8 cellular contexts compared by ENCODE assay signal in genomic region chr18:55092166-55092565, GRCh38.
"Had no signal": no experiment of that assay in that cellular context is flagged by ENCODE, and none has a peak within 500 bp of the region (broad histone marks: within the 10 kb centered on the region; RNA-seq: fewer than 3 reads in every experiment).

No MANE protein-coding gene starts in this region.

- H3K4me3 ChIP-seq: GM23338, HAP-1 had no signal

- H3K27ac Mint-ChIP-seq: GM23338 had no signal

- H3K36me3 Mint-ChIP-seq: IgD-negative memory B cell had no signal

- DNase-seq: H7, KBM-7 had no signal

- ATAC-seq: GM23338, HCT116, HepG2 had no signal

- H2AFZ ChIP-seq: GM23338 had no signal

- H3K27me3 Mint-ChIP-seq: IgD-negative memory B cell had no signal

- H3K4me1 ChIP-seq: HAP-1 had no signal

- H3K4me3 Mint-ChIP-seq: GM23338, IgD-negative memory B cell had no signal

- H3K27ac ChIP-seq: HL-60 had no signal

- H3K4me2 ChIP-seq: GM23338 had no signal

- H3K9me3 Mint-ChIP-seq: GM23338, IgD-negative memory B cell had no signal
